18 cellular contexts compared by ENCODE assay signal in genomic region chr19:51370230-51370629, GRCh38. TPM values are rescaled to one million over a fixed set of nuclear protein-coding genes. Genes with fewer than 3 reads are reported as not detected.
DNase-seq lines count a peak whose midpoint lies in the region; TF ChIP-seq lines count a peak whose summit lies in the region.
"Had no signal": no experiment of that assay in that cellular context is flagged by ENCODE, and none has a peak within 500 bp of the region (broad histone marks: within the 10 kb centered on the region; RNA-seq: fewer than 3 reads in every experiment).

No MANE protein-coding gene starts in this region.

- no peak for TF ChIP-seq CTCF in Caco-2 (IDR thresholded peaks at IDR 0.05; ENCODE audit: insufficient read depth in 1 of 2, low read depth in 1 of 2, low read length in 1 of 2, severe bottlenecking in 1 of 2, unreplicated experiment in 1 of 2)
- TF ChIP-seq CTCF in nephron progenitor cell (IDR thresholded peaks at IDR 0.05) = no peak

- peaks cover 16% of the 10 kb centered on the region for H3K36me3 Mint-ChIP-seq in T-helper 2 cell treated with Interferon-gamma antibody and Interleukin-4, amounts not matched to agents 5 μg/mL and 100 μg/mL, for 36 hours (ENCODE audit: low read depth)
- H3K36me3 Mint-ChIP-seq in Caco-2 (ENCODE audit: insufficient read depth, unreplicated experiment) = peaks cover 21% of the 10 kb centered on the region
- peaks cover 25% of the 10 kb centered on the region for H3K36me3 Mint-ChIP-seq in activated naive CD8-positive, alpha-beta T cell treated with anti-CD3 and anti-CD28 coated beads for 36 hours
- no peaks in the 10 kb centered on the region for H3K36me3 Mint-ChIP-seq in nephron progenitor cell (ENCODE audit: low read depth)
- H3K36me3 Mint-ChIP-seq: CD14-positive monocyte had no signal

- no TSS peak for BruUV-seq in Caco-2 (replicated peaks; lab: Mats Ljungman, UMichigan)

- no peak overlapping the region for H3K4me3 ChIP-seq in Caco-2 (ENCODE audit: low read depth, low read length)
- H3K4me3 ChIP-seq: transverse colon had no signal

- CTCF ChIA-PET in Caco-2 (lab: Charles Lee) = interaction anchor here (0.6 to 0.7 kb wide), 2 partner anchors 20 to 31 kb away, joined by 3 read pairs; no protein-coding TSS in a partner anchor

- H3K27me3 ChIP-seq in Caco-2 (replicated peaks; ENCODE audit: control insufficient read depth, insufficient read depth, low read length) = no peaks in the 10 kb centered on the region
- H3K27me3 ChIP-seq: transverse colon had no signal

- H3K27me3 Mint-ChIP-seq in T-helper 2 cell treated with Interferon-gamma antibody and Interleukin-4, amounts not matched to agents 5 μg/mL and 100 μg/mL, for 36 hours (ENCODE audit: low read depth) = no peaks in the 10 kb centered on the region
- H3K27me3 Mint-ChIP-seq in Caco-2 (ENCODE audit: insufficient read depth, unreplicated experiment) (no peaks in the 10 kb centered on the region), nephron progenitor cell (ENCODE audit: low read depth, poor library complexity) (peaks cover 12% of the 10 kb centered on the region)
- no peaks in the 10 kb centered on the region for H3K27me3 Mint-ChIP-seq in activated naive CD8-positive, alpha-beta T cell treated with anti-CD3 and anti-CD28 coated beads for 36 hours

- no peaks in the 10 kb centered on the region for H3K36me3 ChIP-seq in Caco-2 (ENCODE audit: control insufficient read depth, insufficient read depth, low read length)
- H3K36me3 ChIP-seq: transverse colon had no signal

- H3K4me1 ChIP-seq in Caco-2 = peaks cover 7% of the 10 kb centered on the region

- intact Hi-C loops in Caco-2 (cut with micrococcal nuclease; ENCODE audit: unreplicated experiment) = no loop called here

- no peak for DNase-seq in T-helper 2 cell treated with Interferon-gamma antibody and Interleukin-4, amounts not matched to agents 5 μg/mL and 100 μg/mL, for 36 hours (ENCODE audit: low spot score)
- DNase-seq in T-helper 2 cell (no peak), Caco-2 (no peak), nephron progenitor cell (no peak), NCI-H146 (lab: John Stamatoyannopoulos, UW) (no peak), EL (no peak), HuH-7.5 (ENCODE audit: low spot score) (no peak)
- no peak for DNase-seq in activated naive CD8-positive, alpha-beta T cell treated with anti-CD3 and anti-CD28 coated beads for 36 hours
- DNase-seq: caudate nucleus; effector memory CD4-positive, alpha-beta T cell; left colon; NCI-H2081; NCI-H510A; transverse colon had no signal

- POLR2A ChIA-PET in Caco-2 (lab: Charles Lee) = interaction anchor here (0.7 to 1.0 kb wide), 2 partner anchors 15 to 31 kb away, joined by 4 to 6 read pairs; no protein-coding TSS in a partner anchor

- H3K4me1 Mint-ChIP-seq in T-helper 2 cell treated with Interferon-gamma antibody and Interleukin-4, amounts not matched to agents 5 μg/mL and 100 μg/mL, for 36 hours (ENCODE audit: low read depth) = peaks cover 71% of the 10 kb centered on the region
- H3K4me1 Mint-ChIP-seq in Caco-2 (ENCODE audit: low read depth, unreplicated experiment) (no peaks in the 10 kb centered on the region), nephron progenitor cell (peaks cover 52% of the 10 kb centered on the region)
- H3K4me1 Mint-ChIP-seq in activated naive CD8-positive, alpha-beta T cell treated with anti-CD3 and anti-CD28 coated beads for 36 hours = peaks cover 54% of the 10 kb centered on the region

- H3K9me3 Mint-ChIP-seq in T-helper 2 cell treated with Interferon-gamma antibody and Interleukin-4, amounts not matched to agents 5 μg/mL and 100 μg/mL, for 36 hours = no peaks in the 10 kb centered on the region
- H3K9me3 Mint-ChIP-seq in Caco-2 (ENCODE audit: unreplicated experiment) = no peaks in the 10 kb centered on the region
- H3K9me3 Mint-ChIP-seq in activated naive CD8-positive, alpha-beta T cell treated with anti-CD3 and anti-CD28 coated beads for 36 hours = peaks cover 7% of the 10 kb centered on the region
- no peaks in the 10 kb centered on the region for H3K9me3 Mint-ChIP-seq in nephron progenitor cell

- no peaks in the 10 kb centered on the region for H3K9me3 ChIP-seq in Caco-2
- H3K9me3 ChIP-seq: transverse colon had no signal

- H3K27ac Mint-ChIP-seq in T-helper 2 cell treated with Interferon-gamma antibody and Interleukin-4, amounts not matched to agents 5 μg/mL and 100 μg/mL, for 36 hours = peak overlapping the region; percentile 100
- H3K27ac Mint-ChIP-seq in Caco-2 (ENCODE audit: unreplicated experiment) (peak overlapping the region; percentile 18), nephron progenitor cell (no peak overlapping the region)
- no peak overlapping the region for H3K27ac Mint-ChIP-seq in activated naive CD8-positive, alpha-beta T cell treated with anti-CD3 and anti-CD28 coated beads for 36 hours

- H3K4me3 Mint-ChIP-seq in T-helper 2 cell treated with Interferon-gamma antibody and Interleukin-4, amounts not matched to agents 5 μg/mL and 100 μg/mL, for 36 hours = peak overlapping the region; percentile 79
- H3K4me3 Mint-ChIP-seq in Caco-2 (ENCODE audit: unreplicated experiment) = peak overlapping the region; percentile 45
- peak overlapping the region; percentile 80 for H3K4me3 Mint-ChIP-seq in activated naive CD8-positive, alpha-beta T cell treated with anti-CD3 and anti-CD28 coated beads for 36 hours
- peak overlapping the region; percentile 16 for H3K4me3 Mint-ChIP-seq in nephron progenitor cell

RNA-seq across cellular contexts. Expression of gene CLDND2, which starts 1.4 kb away (rescaled TPM):
- total RNA-seq in Caco-2 (2022) = 1.6 TPM in 1 of 2 replicates, not detected in the other
- 1 to 10 TPM; 2.0 to 3.8 TPM for total RNA-seq in activated naive CD8-positive, alpha-beta T cell treated with anti-CD3 and anti-CD28 coated beads for 36 hours
- total RNA-seq: Daoy, skeletal muscle tissue, transverse colon had no signal

RNA-seq across cellular contexts. Expression of gene NKG7, which starts 2.2 kb away (rescaled TPM):
- total RNA-seq in Caco-2 (2022) = not detected in 2 replicates
- 10 to 100 TPM; 85.3 to 91.9 TPM for total RNA-seq in activated naive CD8-positive, alpha-beta T cell treated with anti-CD3 and anti-CD28 coated beads for 36 hours
- total RNA-seq: Daoy, skeletal muscle tissue had no signal

RNA-seq across cellular contexts. Expression of gene ETFB, which starts 4.0 kb away (rescaled TPM):
- 228 and 239 TPM in 2 replicates for total RNA-seq in Caco-2 (2022)
- total RNA-seq in activated naive CD8-positive, alpha-beta T cell treated with anti-CD3 and anti-CD28 coated beads for 36 hours = 100 to 1,000 TPM; 115 to 130 TPM

RNA-seq across cellular contexts. Expression of gene LIM2, which starts 17.5 kb away (rescaled TPM):
- total RNA-seq in Caco-2 (2022) = not detected in 2 replicates
- total RNA-seq in activated naive CD8-positive, alpha-beta T cell treated with anti-CD3 and anti-CD28 coated beads for 36 hours = not detected
- total RNA-seq: Daoy, left colon, mucosa of gallbladder, skeletal muscle tissue, transverse colon had no signal

RNA-seq across cellular contexts. Expression of gene C19orf84, which starts 20.2 kb away (rescaled TPM):
- not detected in 2 replicates for total RNA-seq in Caco-2 (2022)
- total RNA-seq in activated naive CD8-positive, alpha-beta T cell treated with anti-CD3 and anti-CD28 coated beads for 36 hours = under 1 TPM in 1 of 2 experiments, not detected in 1; 0.39 TPM
- total RNA-seq: Daoy, left colon, skeletal muscle tissue, transverse colon had no signal

Comparison
In these comparisons a context has a peak if more than half of its experiments do, and no peak if none do; other contexts are left out.
1. H3K27ac Mint-ChIP-seq: peak in T-helper 2 cell treated with Interferon-gamma antibody and Interleukin-4, amounts not matched to agents 5 μg/mL and 100 μg/mL, for 36 hours (single experiment) and Caco-2 (single experiment); none in activated naive CD8-positive, alpha-beta T cell treated with anti-CD3 and anti-CD28 coated beads for 36 hours (single experiment) and nephron progenitor cell (single experiment).
2. H3K4me3 Mint-ChIP-seq: peak in every context shown above with its lines; median percentile 80 in activated naive CD8-positive, alpha-beta T cell treated with anti-CD3 and anti-CD28 coated beads for 36 hours; 79 in T-helper 2 cell treated with Interferon-gamma antibody and Interleukin-4, amounts not matched to agents 5 μg/mL and 100 μg/mL, for 36 hours; 45 in Caco-2; 16 in nephron progenitor cell.
3. RNA of gene NKG7, which starts 2.2 kb away (total RNA-seq): 85.3 to 91.9 TPM in activated naive CD8-positive, alpha-beta T cell treated with anti-CD3 and anti-CD28 coated beads for 36 hours; not detected in Caco-2; every median in the first group is over 10 times any median in the second.